Comparison of ENCODE assay signal across 27 cellular contexts in genomic region chr3:128082545-128082944, GRCh38.
"Had no signal": no experiment of that assay in that cellular context is flagged by ENCODE, and none has a peak within 500 bp of the region (broad histone marks: within the 10 kb centered on the region; RNA-seq: fewer than 3 reads in every experiment).

No MANE protein-coding gene starts in this region.

- DNase-seq: activated CD4-positive, alpha-beta T cell treated with anti-CD3 and anti-CD28 coated beads, Interleukin-2, amount 50 U/mL, for 1 hour; activated naive CD4-positive, alpha-beta T cell; activated T-cell treated with anti-CD3 and anti-CD28 coated beads, Interleukin-2, amount 50 U/mL, for 1 hour; brain microvascular endothelial cell; central memory CD4-positive, alpha-beta T cell; dermis blood vessel endothelial cell; effector CD8-positive, alpha-beta T cell; foreskin melanocyte; glutamatergic neuron; immature natural killer cell; mammary epithelial cell; psoas muscle; sigmoid colon; stimulated activated CD4-positive, alpha-beta T cell treated with anti-CD3 and anti-CD28 coated beads, Interleukin-15, amount 100 ng/mL, for 24 hours; T-helper 2 cell; transverse colon; uterus had no signal

- H3K27ac ChIP-seq: adrenal gland, ascending aorta, brain microvascular endothelial cell, hepatocyte, left lung, psoas muscle, uterus had no signal

- H3K27me3 ChIP-seq: adrenal gland, ascending aorta, brain microvascular endothelial cell, hepatocyte, left lung, ovary, sigmoid colon, transverse colon, uterus had no signal

- H2AFZ ChIP-seq: hepatocyte had no signal

- H3K36me3 ChIP-seq: ovary, transverse colon, uterus had no signal

- H3K4me2 ChIP-seq: hepatocyte, smooth muscle cell had no signal

- ATAC-seq: activated CD4-positive, CD25-positive, alpha-beta regulatory T cell treated with anti-CD3 and anti-CD28 coated beads, Interleukin-2, amount 50 U/mL, for 24 hours; activated T-helper 17 cell treated with anti-CD3 and anti-CD28 coated beads, Interleukin-2, amount 50 U/mL, for 72 hours; left lung; natural killer cell treated with Interleukin-12 subunit alpha and Interleukin-12 subunit beta and Interleukin-15 and Interleukin-18, amount 100 ng/mL, for 72 hours; psoas muscle; stimulated activated memory B cell treated with anti-CD40 and anti-IgM and Interleukin-4, amounts not matched to agents 10 μg/mL and 1 μg/mL and 100 μg/mL, for 72 hours had no signal

- H3K4me3 ChIP-seq: adrenal gland, ascending aorta, hepatocyte, left lung, ovary, psoas muscle, sigmoid colon, smooth muscle cell, transverse colon, uterus had no signal

- H3K9me3 ChIP-seq: adrenal gland, ascending aorta, left lung, ovary, psoas muscle, sigmoid colon, transverse colon, uterus had no signal
